ENCODE assay signal across 1 cellular context in genomic region chr1:117038236-117038635, GRCh38.
TF ChIP-seq lines count a peak whose summit lies in the region.

No MANE protein-coding gene starts in this region.

TF ChIP-seq in SK-N-SH treated with all-trans-retinoic acid at 6 μM for 48 hours, 23 proteins besides CTCF, POLR2A, EP300 and RAD21 (continued from another document):
- TF ChIP-seq POU6F1 (CRISPR knock-in tag; IDR thresholded peaks at IDR 0.05; ENCODE audit: borderline replicate concordance, low read depth) (no peak), PPARA (CRISPR knock-in tag; IDR thresholded peaks at IDR 0.05; ENCODE audit: borderline replicate concordance) (no peak), GLIS3 (CRISPR knock-in tag; IDR thresholded peaks at IDR 0.05) (no peak)
